In the genomic region with DNA sequence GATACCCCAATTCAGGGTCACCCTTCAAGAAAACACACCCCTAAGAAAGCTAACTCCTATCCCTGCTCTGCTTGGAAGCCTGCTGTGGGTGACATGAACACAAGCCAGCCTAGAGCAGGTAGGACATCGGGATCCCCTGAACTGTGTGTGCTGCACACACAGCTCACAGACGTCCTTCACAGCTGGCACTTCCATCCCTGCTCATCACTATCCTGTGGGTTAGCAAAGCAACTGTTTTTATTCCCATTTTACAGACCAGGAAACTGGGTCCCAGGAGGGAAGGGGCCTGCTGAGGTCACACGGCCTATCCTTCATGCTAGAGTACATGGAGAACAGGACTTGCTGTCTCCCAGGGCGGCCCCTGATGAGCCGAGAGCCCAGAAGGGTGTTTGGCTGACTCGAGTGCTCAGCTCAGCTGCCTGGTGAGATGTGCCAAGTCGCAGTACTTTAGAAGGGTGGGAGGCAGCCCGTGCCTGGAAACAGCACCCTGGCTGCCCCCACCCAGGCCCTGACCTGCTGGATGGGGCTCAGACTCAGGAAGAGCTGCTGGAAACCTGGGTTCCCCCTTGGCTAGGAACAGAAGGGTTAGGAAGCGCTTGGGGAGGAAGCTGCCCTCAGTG, we compare ENCODE assay signal across 12 cellular contexts. TPM values are rescaled to one million over a fixed set of nuclear protein-coding genes. Genes with fewer than 3 reads are reported as not detected.
DNase-seq lines count a peak whose midpoint lies in the region; FAIRE-seq and TF ChIP-seq lines count a peak whose summit lies in the region.
"Had no signal": no experiment of that assay in that cellular context is flagged by ENCODE, and none has a peak within 500 bp of the region (broad histone marks: within the 10 kb centered on the region; RNA-seq: fewer than 3 reads in every experiment).

No MANE protein-coding gene starts in this region.

- H3K4me3 ChIP-seq in effector memory CD4-positive, alpha-beta T cell (ENCODE audit: insufficient read depth, low read depth, low read length, poor library complexity, severe bottlenecking) = no peak overlapping the region
- no peak overlapping the region for H3K4me3 ChIP-seq in neural progenitor cell
- no peak overlapping the region for H3K4me3 ChIP-seq in uterus
- H3K4me3 ChIP-seq: GM23338 had no signal

- H3K27ac ChIP-seq in effector memory CD4-positive, alpha-beta T cell (ENCODE audit: insufficient read depth, low read length, poor library complexity, severe bottlenecking) = peak overlapping the region; percentile 34
- H3K27ac ChIP-seq in neural progenitor cell = no peak overlapping the region
- peak overlapping the region; percentile 96 to 98 for H3K27ac ChIP-seq in uterus

- no peak overlapping the region for H3K9ac ChIP-seq in neural progenitor cell

- peaks cover 4% of the 10 kb centered on the region for H3F3A ChIP-seq in neural progenitor cell (ENCODE audit: low read depth)

- H3K4me3 Mint-ChIP-seq in activated naive CD4-positive, alpha-beta T cell treated with anti-CD3 and anti-CD28 coated beads, Interleukin-2, amount 50 U/mL, for 24 hours = peak overlapping the region; percentile 54
- H3K4me3 Mint-ChIP-seq in neural progenitor cell = no peak overlapping the region
- H3K4me3 Mint-ChIP-seq: GM23338 had no signal

- no peaks in the 10 kb centered on the region for H3K27me3 Mint-ChIP-seq in activated naive CD4-positive, alpha-beta T cell treated with anti-CD3 and anti-CD28 coated beads, Interleukin-2, amount 50 U/mL, for 24 hours
- H3K27me3 Mint-ChIP-seq in neural progenitor cell (ENCODE audit: insufficient read depth, low read depth) = peaks cover 7% of the 10 kb centered on the region

- H3K36me3 Mint-ChIP-seq in activated naive CD4-positive, alpha-beta T cell treated with anti-CD3 and anti-CD28 coated beads, Interleukin-2, amount 50 U/mL, for 24 hours = no peaks in the 10 kb centered on the region
- H3K36me3 Mint-ChIP-seq in neural progenitor cell = no peaks in the 10 kb centered on the region

- no peak overlapping the region for H2AFZ ChIP-seq in neural progenitor cell (replicated peaks)
- H2AFZ ChIP-seq: GM23338 had no signal

- H3K9me3 Mint-ChIP-seq in activated naive CD4-positive, alpha-beta T cell treated with anti-CD3 and anti-CD28 coated beads, Interleukin-2, amount 50 U/mL, for 24 hours = no peaks in the 10 kb centered on the region
- no peaks in the 10 kb centered on the region for H3K9me3 Mint-ChIP-seq in neural progenitor cell
- H3K9me3 Mint-ChIP-seq: GM23338 had no signal

- FAIRE-seq in GM12892 (lab: Jason Lieb, UNC) = no peak

- no peaks in the 10 kb centered on the region for H4K20me1 ChIP-seq in neural progenitor cell (ENCODE audit: low read depth)

- no peaks in the 10 kb centered on the region for H3K9me3 ChIP-seq in effector memory CD4-positive, alpha-beta T cell (ENCODE audit: control insufficient read depth, low read length)
- H3K9me3 ChIP-seq in neural progenitor cell (ENCODE audit: low read depth) (no peaks in the 10 kb centered on the region), uterus (no peaks in the 10 kb centered on the region)

- DNase-seq in activated naive CD4-positive, alpha-beta T cell treated with Interleukin-2 at 50 U/mL for 16 hours = no peak
- no peak for DNase-seq in effector memory CD4-positive, alpha-beta T cell
- DNase-seq in neural progenitor cell (ENCODE audit: low spot score) = no peak
- peak; percentile 61 for DNase-seq in uterus
- DNase-seq in NCI-H2171 treated with DMSO at 0.1 percent for 48 hours (lab: John Stamatoyannopoulos, UW) = no peak
- DNase-seq in GM12892 (ENCODE audit: insufficient read length) = no peak
- DNase-seq in putamen (ENCODE audit: low spot score) = no peak
- DNase-seq: erythroblast had no signal

- peak overlapping the region; percentile 77 for H3K27ac Mint-ChIP-seq in activated naive CD4-positive, alpha-beta T cell treated with anti-CD3 and anti-CD28 coated beads, Interleukin-2, amount 50 U/mL, for 24 hours
- H3K27ac Mint-ChIP-seq in neural progenitor cell = peak overlapping the region; percentile 46
- H3K27ac Mint-ChIP-seq: GM23338 had no signal

- intact Hi-C loops in uterus (cut with DNase I; ENCODE audit: low total_unique reads) = no loop called here

- H3K4me2 ChIP-seq in neural progenitor cell = no peak overlapping the region
- H3K4me2 ChIP-seq: GM23338 had no signal

- H3K36me3 ChIP-seq in effector memory CD4-positive, alpha-beta T cell (ENCODE audit: control insufficient read depth, insufficient read depth, low read length) = no peaks in the 10 kb centered on the region
- no peaks in the 10 kb centered on the region for H3K36me3 ChIP-seq in neural progenitor cell
- H3K36me3 ChIP-seq in uterus = no peaks in the 10 kb centered on the region

- H3K4me1 Mint-ChIP-seq in activated naive CD4-positive, alpha-beta T cell treated with anti-CD3 and anti-CD28 coated beads, Interleukin-2, amount 50 U/mL, for 24 hours = peaks cover 67% of the 10 kb centered on the region
- peaks cover 51% of the 10 kb centered on the region for H3K4me1 Mint-ChIP-seq in neural progenitor cell

- H3K4me1 ChIP-seq in effector memory CD4-positive, alpha-beta T cell (ENCODE audit: control insufficient read depth, insufficient read depth, low read length, poor library complexity, severe bottlenecking) = peaks cover 28% of the 10 kb centered on the region
- peaks cover 30% of the 10 kb centered on the region for H3K4me1 ChIP-seq in neural progenitor cell
- peaks cover 21 to 32% of the 10 kb centered on the region in 2 donors for H3K4me1 ChIP-seq in uterus

- H3K27me3 ChIP-seq in effector memory CD4-positive, alpha-beta T cell (replicated peaks; ENCODE audit: control insufficient read depth, insufficient read depth, low read length, poor library complexity, severe bottlenecking) = no peaks in the 10 kb centered on the region
- H3K27me3 ChIP-seq in neural progenitor cell = peaks cover 9% of the 10 kb centered on the region
- H3K27me3 ChIP-seq in uterus = no peaks in the 10 kb centered on the region

- H3K79me2 ChIP-seq in neural progenitor cell (ENCODE audit: low read depth) = no peaks in the 10 kb centered on the region

- no peak for TF ChIP-seq POLR2A in uterus (IDR thresholded peaks at IDR 0.05)
- no peak for TF ChIP-seq POLR2A in GM12892 (IDR thresholded peaks at IDR 0.05; ENCODE audit: low read depth, low read length)

- no peak for TF ChIP-seq CTCF in neural progenitor cell (IDR thresholded peaks at IDR 0.05)
- no peak for TF ChIP-seq CTCF in uterus (IDR thresholded peaks at IDR 0.05)

RNA-seq across cellular contexts. Expression of gene BTG2, which starts 28.3 kb away (rescaled TPM):
- total RNA-seq in neural progenitor cell (ENCODE audit: low replicate concordance) (26.5 and 47.6 TPM in 2 replicates), uterus (10 to 100 TPM; 14.6 to 95.9 (median 56.5) TPM)
- 58.2 TPM for polyA plus RNA-seq in GM12892 (2012; ENCODE audit: missing spikeins)

RNA-seq across cellular contexts. Expression of gene CHIT1, which starts 47.6 kb away (rescaled TPM):
- total RNA-seq in neural progenitor cell (ENCODE audit: low replicate concordance) (0.03 and 0.11 TPM in 2 replicates), uterus (under 1 TPM in 2 of 4 donors, not detected in 2; 0.07 to 0.77 TPM)
- polyA plus RNA-seq in GM12892 (2012; ENCODE audit: missing spikeins) = 1.7 TPM
- total RNA-seq: SK-MEL-5 had no signal
- polyA plus RNA-seq: BJ had no signal

Comparison
In these comparisons a context has a peak if more than half of its experiments do, and no peak if none do; other contexts are left out.
1. DNase-seq: peak in uterus (2 of 2); none in activated naive CD4-positive, alpha-beta T cell treated with Interleukin-2 at 50 U/mL for 16 hours (single experiment), effector memory CD4-positive, alpha-beta T cell (0 of 3), neural progenitor cell (single experiment), NCI-H2171 treated with DMSO at 0.1 percent for 48 hours (single experiment), GM12892 (single experiment) and putamen (single experiment).